22 cellular contexts compared by ENCODE assay signal in the genomic region with DNA sequence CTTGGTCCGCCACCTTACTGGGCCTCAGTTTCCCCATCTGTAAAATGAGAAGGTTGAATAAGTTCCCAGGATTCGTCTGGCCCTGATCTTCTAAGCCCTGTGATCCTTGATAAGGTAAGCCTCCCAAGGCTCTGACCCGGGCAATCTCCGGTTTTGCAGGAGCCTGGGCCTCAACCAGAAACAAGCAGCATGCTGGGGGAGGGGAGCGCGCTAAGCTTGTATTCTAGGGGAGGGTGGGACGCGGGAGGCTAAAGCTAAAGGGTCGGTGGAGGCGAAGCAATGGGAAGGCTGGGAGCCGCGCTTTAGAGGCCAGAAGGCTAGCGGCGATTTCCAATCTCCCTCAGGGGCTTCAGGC. TPM values are rescaled to one million over a fixed set of nuclear protein-coding genes. Genes with fewer than 3 reads are reported as not detected.
A peak's percentile ranks its signal among the peaks of the same experiment; 100 is the strongest.
DNase-seq lines count a peak whose midpoint lies in the region; ATAC-seq and TF ChIP-seq lines count a peak whose summit lies in the region.
"Had no signal": no experiment of that assay in that cellular context is flagged by ENCODE, and none has a peak within 500 bp of the region (broad histone marks: within the 10 kb centered on the region; RNA-seq: fewer than 3 reads in every experiment).

No MANE protein-coding gene starts in this region.

- no peak overlapping the region for H2BK5ac ChIP-seq in mesendoderm (ENCODE audit: low read length)

- peak overlapping the region; percentile 64 for H3K4me2 ChIP-seq in mesendoderm (ENCODE audit: low read length)

- no peak overlapping the region for H2BK15ac ChIP-seq in mesendoderm (replicated peaks; ENCODE audit: low read depth)

- no CpG with 5 or more reads among the region's 14 CpGs for WGBS in mesendoderm (ENCODE audit: extremely low coverage, insufficient coverage, low lambda C conversion rate)
- 8 to 12% methylated on average over 13 to 14 of the region's 14 CpGs for WGBS in testis, 2 donors
- 15 to 18% methylated on average over 14 of the region's 14 CpGs for WGBS in lower leg skin, 2 donors

- no peak overlapping the region for H2BK120ac ChIP-seq in mesendoderm (ENCODE audit: low read depth, low read length)

- H3K79me2 ChIP-seq in mesendoderm (ENCODE audit: control insufficient read depth, insufficient read depth, low read length): no peaks in the 10 kb centered on the region

- peaks cover 0 to 57% (median 21%) of the 10 kb centered on the region in 45 donors for H3K27me3 ChIP-seq in dorsolateral prefrontal cortex
- H3K27me3 ChIP-seq in mesendoderm (ENCODE audit: insufficient read depth, low read length, poor library complexity): peaks cover 14% of the 10 kb centered on the region
- H3K27me3 ChIP-seq in testis: no peaks in the 10 kb centered on the region
- H3K27me3 ChIP-seq: ovary, uterus had no signal

- TF ChIP-seq CTCF in dorsolateral prefrontal cortex (IDR thresholded peaks at IDR 0.05 in 54 of 56, conservative IDR thresholded peaks at IDR 0.05 in 2 of 56; ENCODE audit: low read depth in 1 of 56, partially characterized antibody in 56 of 56) (no peak), testis (IDR thresholded peaks at IDR 0.05) (no peak), lower leg skin (IDR thresholded peaks at IDR 0.05) (no peak)

- H3K9me3 ChIP-seq in testis: no peaks in the 10 kb centered on the region
- H3K9me3 ChIP-seq: ovary, uterus had no signal

- peak overlapping the region; percentile 75 for H3K56ac ChIP-seq in mesendoderm (ENCODE audit: low read length)

- H3K4ac ChIP-seq in mesendoderm (ENCODE audit: low read depth, low read length): no peak overlapping the region

- H3K36me3 ChIP-seq in mesendoderm (ENCODE audit: control insufficient read depth, insufficient read depth, low read length): no peaks in the 10 kb centered on the region
- H3K36me3 ChIP-seq in testis (ENCODE audit: low read depth, missing control alignments): no peaks in the 10 kb centered on the region
- H3K36me3 ChIP-seq: ovary, uterus had no signal

- H3K9ac ChIP-seq in mesendoderm (ENCODE audit: low read length): peak overlapping the region; percentile 49

- DNase-seq in activated CD8-positive, alpha-beta memory T cell treated with anti-CD3 and anti-CD28 coated beads for 24 hours: peak; percentile 49
- DNase-seq in activated CD8-positive, alpha-beta memory T cell treated with anti-CD3 and anti-CD28 coated beads, Interleukin-2, amount 50 U/mL, for 48 hours: no peak
- DNase-seq in dorsolateral prefrontal cortex (no peak), mesendoderm (peak; percentile 50), testis (no peak), lower leg skin (ENCODE audit: low spot score in 2 of 2) (no peak)
- DNase-seq in NK-92 treated with Interleukin-12 subunit alpha and Interleukin-12 subunit beta, amount 100 ng/mL, for 24 hours (lab: John Stamatoyannopoulos, UW): no peak
- DNase-seq: activated CD4-positive, alpha-beta T cell treated with anti-CD3 and anti-CD28 coated beads, Interleukin-2, amount 50 U/mL, for 4 hours; activated naive CD8-positive, alpha-beta T cell treated with anti-CD3 and anti-CD28 coated beads for 36 hours; activated T-cell treated with anti-CD3 and anti-CD28 coated beads, Interleukin-2, amount 50 U/mL, for 24 hours; DMS79; effector memory CD8-positive, alpha-beta T cell; HFFc6; immature natural killer cell; ovary; uterus had no signal

- no peak for ATAC-seq in HG03521 (IDR thresholded peaks at IDR 0.05; ENCODE audit: unreplicated experiment)
- ATAC-seq: effector memory CD8-positive, alpha-beta T cell; stimulated activated effector memory CD8-positive, alpha-beta T cell treated with anti-CD3 and anti-CD28 coated beads, Interleukin-12 subunit alpha, Interleukin-12 subunit beta, amount 100 ng/mL, for 72 hours had no signal

- H3K4me1 ChIP-seq in mesendoderm (ENCODE audit: control insufficient read depth, low read depth, low read length): no peaks in the 10 kb centered on the region
- no peaks in the 10 kb centered on the region for H3K4me1 ChIP-seq in testis
- H3K4me1 ChIP-seq: uterus had no signal

- no peak overlapping the region for H4K8ac ChIP-seq in mesendoderm (ENCODE audit: low read depth, low read length)

- H3K27ac ChIP-seq in dorsolateral prefrontal cortex (peak overlapping the region in 52 of 59 donors; percentile 4 to 91 (median 80)), mesendoderm (ENCODE audit: low read depth, low read length) (no peak overlapping the region), testis (no peak overlapping the region)
- H3K27ac ChIP-seq: ovary, skin epidermis, uterus had no signal

- H3K18ac ChIP-seq in mesendoderm (ENCODE audit: low read length): no peak overlapping the region

- H4K5ac ChIP-seq in mesendoderm (ENCODE audit: low read length): no peak overlapping the region

- intact Hi-C loops in dorsolateral prefrontal cortex (cut with DNase I) (no loop called here), testis (cut with DNase I; ENCODE audit: low total_unique reads) (no loop called here), lower leg skin (cut with DNase I; ENCODE audit: low total_unique reads) (no loop called here)

- H3K23ac ChIP-seq in mesendoderm (ENCODE audit: low read length): no peak overlapping the region

- H3K79me1 ChIP-seq in mesendoderm (ENCODE audit: low read length): no peaks in the 10 kb centered on the region

- no peak overlapping the region for H2AK5ac ChIP-seq in mesendoderm (ENCODE audit: low read length)

- H3K4me3 ChIP-seq in dorsolateral prefrontal cortex (peak overlapping the region; percentile 30 to 76 (median 62)), mesendoderm (ENCODE audit: low read length) (no peak overlapping the region), testis (peak overlapping the region; percentile 44 to 66), lower leg skin (ENCODE audit: low read depth, poor library complexity, severe bottlenecking) (no peak overlapping the region)
- H3K4me3 ChIP-seq: ovary, uterus had no signal

- no peak for TF ChIP-seq POLR2A in testis (IDR thresholded peaks at IDR 0.05)
- no peak for TF ChIP-seq POLR2A in lower leg skin (IDR thresholded peaks at IDR 0.05)

RNA-seq across cellular contexts. Expression of gene PTPN5, which starts 0.8 kb away (rescaled TPM):
- 100 to 1,000 TPM in 82 of 120 experiments, 10 to 100 TPM in 38; 31.1 to 171 (median 113) TPM for total RNA-seq in dorsolateral prefrontal cortex
- 0.48 TPM for polyA plus RNA-seq in mesendoderm (2013, experiment 1 of 2)
- polyA plus RNA-seq in mesendoderm (2013, experiment 2 of 2): 0.63 TPM
- total RNA-seq in testis: 10 to 100 TPM in 1 of 2 donors, 1 to 10 TPM in 1; 7.8 to 10.2 TPM
- 4.4 TPM for polyA plus RNA-seq in testis (ENCODE audit: insufficient read depth, low read depth, low replicate concordance)
- 1 to 10 TPM in 1 of 4 donors, under 1 TPM in 2, not detected in 1; 0.29 to 2.7 (median 0.69) TPM for total RNA-seq in lower leg skin
- total RNA-seq: activated naive CD8-positive, alpha-beta T cell treated with anti-CD3 and anti-CD28 coated beads for 36 hours; HFFc6; HT1080; M059J; NCI-H460 had no signal
- polyA plus RNA-seq: immature natural killer cell had no signal

Comparison
In these comparisons a context has a peak if more than half of its experiments do, and no peak if none do; other contexts are left out.
1. DNase-seq: peak in activated CD8-positive, alpha-beta memory T cell treated with anti-CD3 and anti-CD28 coated beads for 24 hours (single experiment) and mesendoderm (single experiment); none in activated CD8-positive, alpha-beta memory T cell treated with anti-CD3 and anti-CD28 coated beads, Interleukin-2, amount 50 U/mL, for 48 hours (single experiment), dorsolateral prefrontal cortex (0 of 10), testis (single experiment), lower leg skin (0 of 2) and NK-92 treated with Interleukin-12 subunit alpha and Interleukin-12 subunit beta, amount 100 ng/mL, for 24 hours (single experiment).
2. H3K27ac ChIP-seq: peak in dorsolateral prefrontal cortex (52 of 59); none in mesendoderm (single experiment) and testis (0 of 2).
3. H3K4me3 ChIP-seq: peak in dorsolateral prefrontal cortex (59 of 59) and testis (2 of 2); none in mesendoderm (single experiment) and lower leg skin (single experiment).